In the genomic region with DNA sequence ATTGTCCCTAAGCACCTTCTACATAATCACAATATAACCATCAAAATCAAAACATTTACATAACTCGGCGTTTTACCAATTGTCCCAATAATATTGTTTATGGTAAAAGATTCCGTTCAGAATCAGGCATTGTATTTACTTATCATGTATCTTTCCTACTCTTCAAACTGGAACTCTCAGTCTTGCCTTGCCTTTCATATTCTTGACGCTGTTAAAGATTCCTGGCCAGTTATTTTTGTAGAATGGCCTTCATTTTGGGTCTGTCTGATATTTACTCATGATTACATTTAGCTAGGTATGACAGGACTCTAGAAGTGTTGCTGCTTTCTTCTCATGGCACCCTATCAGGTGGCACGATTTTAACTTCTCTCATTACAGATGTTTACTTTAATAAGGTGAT, we compare ENCODE assay signal across 8 cellular contexts. TPM values are rescaled to one million over a fixed set of nuclear protein-coding genes. Genes with fewer than 3 reads are reported as not detected.
DNase-seq lines count a peak whose midpoint lies in the region; TF ChIP-seq lines count a peak whose summit lies in the region.

No MANE protein-coding gene starts in this region.

- H3K27ac Mint-ChIP-seq in progenitor cell of endocrine pancreas = peak overlapping the region; percentile 65

- no peaks in the 10 kb centered on the region for H3K9me3 Mint-ChIP-seq in progenitor cell of endocrine pancreas (ENCODE audit: low read depth)

- H3K27me3 ChIP-seq in GM06990 (replicated peaks; ENCODE audit: control insufficient read depth, insufficient read depth, low read length) = no peaks in the 10 kb centered on the region
- H3K27me3 ChIP-seq in OCI-LY1 (ENCODE audit: insufficient read depth, low read length) = no peaks in the 10 kb centered on the region
- H3K27me3 ChIP-seq in endocrine pancreas (ENCODE audit: control insufficient read depth, insufficient read depth, low read length) = no peaks in the 10 kb centered on the region

- H3K27ac ChIP-seq in OCI-LY1 (ENCODE audit: low read depth, low read length, poor library complexity, severe bottlenecking) = peak overlapping the region; percentile 56

- no peaks in the 10 kb centered on the region for H3K36me3 ChIP-seq in GM06990 (ENCODE audit: control insufficient read depth, insufficient read depth, low read length)
- no peaks in the 10 kb centered on the region for H3K36me3 ChIP-seq in OCI-LY1 (ENCODE audit: insufficient read depth, low read length)
- no peaks in the 10 kb centered on the region for H3K36me3 ChIP-seq in endocrine pancreas (ENCODE audit: control insufficient read depth, insufficient read depth, low read length)

- peak overlapping the region; percentile 17; the same call in 1 of the 2 replicates for H2AFZ ChIP-seq in OCI-LY1 (ENCODE audit: low read length)

- H3K36me3 Mint-ChIP-seq in progenitor cell of endocrine pancreas (ENCODE audit: insufficient read depth) = no peaks in the 10 kb centered on the region

- H3K4me2 ChIP-seq in OCI-LY1 (ENCODE audit: low read length) = peak overlapping the region; percentile 69

- H3K4me1 Mint-ChIP-seq in progenitor cell of endocrine pancreas (ENCODE audit: low read depth) = peaks cover 15% of the 10 kb centered on the region

- H3K4me3 ChIP-seq in GM06990 (replicated peaks; ENCODE audit: low read depth, low read length) (peak overlapping the region; percentile 55), OCI-LY1 (ENCODE audit: low read depth, low read length, poor library complexity, severe bottlenecking) (peak overlapping the region; percentile 83), endocrine pancreas (ENCODE audit: control insufficient read depth, insufficient read depth, low read length) (peak overlapping the region; percentile 84)

- no peaks in the 10 kb centered on the region for H3F3A ChIP-seq in OCI-LY1 (ENCODE audit: insufficient read depth, low read length)

- peaks cover 11% of the 10 kb centered on the region; the same call in 1 of the 2 replicates for H3K79me2 ChIP-seq in OCI-LY1 (ENCODE audit: insufficient read depth, low read length)

- peak overlapping the region; percentile 89 for H3K4me3 Mint-ChIP-seq in progenitor cell of endocrine pancreas (ENCODE audit: low read depth)

- DNase-seq in GM06990 (ENCODE audit: extremely low read depth, insufficient read length) (no peak), progenitor cell of endocrine pancreas (ENCODE audit: low spot score, unreplicated experiment) (no peak), NCI-H524 treated with DMSO at 0.1 percent for 48 hours (lab: John Stamatoyannopoulos, UW) (no peak), HCEC 1CT (no peak), HK-2 (ENCODE audit: unreplicated experiment) (no peak), AG08395 (ENCODE audit: low spot score) (no peak)

- H4K20me1 ChIP-seq in OCI-LY1 (ENCODE audit: insufficient read depth, low read length) = no peaks in the 10 kb centered on the region

- no peaks in the 10 kb centered on the region for H3K27me3 Mint-ChIP-seq in progenitor cell of endocrine pancreas

- H3K9ac ChIP-seq in OCI-LY1 (ENCODE audit: low read length) (peak overlapping the region; percentile 70), endocrine pancreas (ENCODE audit: control insufficient read depth, insufficient read depth, low read length) (no peak overlapping the region)

- no peaks in the 10 kb centered on the region for H3K9me2 ChIP-seq in OCI-LY1 (ENCODE audit: low read depth, low read length)

- H3K4me1 ChIP-seq in OCI-LY1 (ENCODE audit: insufficient read depth, low read length, severe bottlenecking) (peaks cover 33% of the 10 kb centered on the region), endocrine pancreas (ENCODE audit: control insufficient read depth, insufficient read depth, low read length) (peaks cover 6% of the 10 kb centered on the region)

- TF ChIP-seq CTCF in GM06990 (IDR thresholded peaks at IDR 0.05; ENCODE audit: insufficient read depth, low read length, poor library complexity, severe bottlenecking) (no peak), OCI-LY1 (IDR thresholded peaks at IDR 0.05; ENCODE audit: low read length) (no peak), progenitor cell of endocrine pancreas (IDR thresholded peaks at IDR 0.05; ENCODE audit: unreplicated experiment) (no peak)

- H3K9me3 ChIP-seq in OCI-LY1 (ENCODE audit: low read length) (no peaks in the 10 kb centered on the region), endocrine pancreas (ENCODE audit: control insufficient read depth, low read length) (no peaks in the 10 kb centered on the region)

RNA-seq across cellular contexts. Expression of gene HEATR5A, which starts 0.8 kb away (rescaled TPM):
- total RNA-seq in progenitor cell of endocrine pancreas = 28.3 and 28.9 TPM in 2 replicates

RNA-seq across cellular contexts. Expression of gene DTD2, which starts 36.1 kb away (rescaled TPM):
- 20.1 and 22.2 TPM in 2 replicates for total RNA-seq in progenitor cell of endocrine pancreas
